ENCODE assay signal across 9 cellular contexts in the genomic region with DNA sequence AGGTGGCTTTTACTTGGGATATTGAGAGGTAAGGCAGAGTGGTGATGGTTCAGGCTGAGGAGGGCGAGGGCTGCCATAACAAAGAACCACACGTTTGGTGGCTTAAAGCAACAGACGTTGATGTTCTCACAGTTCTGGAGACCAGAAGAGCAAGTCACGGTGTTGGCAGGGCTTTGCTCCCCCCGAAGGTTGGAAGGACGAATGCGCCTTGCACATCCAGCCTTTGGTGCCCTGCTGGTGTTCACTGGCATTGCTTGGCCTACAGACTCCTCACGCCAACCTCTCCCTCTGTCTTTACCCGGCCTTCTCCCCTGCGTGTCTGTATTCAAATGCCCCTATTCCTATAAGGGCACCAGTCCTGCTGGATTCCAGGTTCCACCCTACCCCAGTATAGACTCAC.
A peak's percentile ranks its signal among the peaks of the same experiment; 100 is the strongest.
DNase-seq lines count a peak whose midpoint lies in the region; ATAC-seq and TF ChIP-seq lines count a peak whose summit lies in the region.
"Had no signal": no experiment of that assay in that cellular context is flagged by ENCODE, and none has a peak within 500 bp of the region (broad histone marks: within the 10 kb centered on the region; RNA-seq: fewer than 3 reads in every experiment).

No MANE protein-coding gene starts in this region.

- intact Hi-C loops in activated CD4-positive, alpha-beta T cell treated with anti-CD3 and anti-CD28 coated beads, Interleukin-2, amount 10 ng/mL, durations not matched to agents 24 days and 14 days (cut with micrococcal nuclease), result no loop called here

- ATAC-seq in GM21367 (IDR thresholded peaks at IDR 0.05; ENCODE audit: unreplicated experiment), result no peak

- no peaks in the 10 kb centered on the region for H3K4me1 Mint-ChIP-seq in activated naive CD8-positive, alpha-beta T cell treated with anti-CD3 and anti-CD28 coated beads for 36 hours
- H3K4me1 Mint-ChIP-seq in nephron, result peaks cover 23% of the 10 kb centered on the region
- peaks cover 3% of the 10 kb centered on the region for H3K4me1 Mint-ChIP-seq in activated CD4-positive, alpha-beta T cell treated with anti-CD3 and anti-CD28 coated beads, Interleukin-2, amount 10 ng/mL, durations not matched to agents 24 days and 14 days
- H3K4me1 Mint-ChIP-seq: central memory CD8-positive, alpha-beta T cell had no signal

- peak; percentile 38 for TF ChIP-seq CTCF in LNCAP (IDR thresholded peaks at IDR 0.05)
- TF ChIP-seq CTCF in nephron (IDR thresholded peaks at IDR 0.05; ENCODE audit: unreplicated experiment in 3 of 3), result peak; percentile 39 to 54 (median 43)

- H3K9me3 Mint-ChIP-seq in activated naive CD8-positive, alpha-beta T cell treated with anti-CD3 and anti-CD28 coated beads for 36 hours, result no peaks in the 10 kb centered on the region
- no peaks in the 10 kb centered on the region for H3K9me3 Mint-ChIP-seq in nephron
- no peaks in the 10 kb centered on the region for H3K9me3 Mint-ChIP-seq in activated CD4-positive, alpha-beta T cell treated with anti-CD3 and anti-CD28 coated beads, Interleukin-2, amount 10 ng/mL, durations not matched to agents 24 days and 14 days
- H3K9me3 Mint-ChIP-seq: central memory CD8-positive, alpha-beta T cell had no signal

- H3K4me3 Mint-ChIP-seq in activated naive CD8-positive, alpha-beta T cell treated with anti-CD3 and anti-CD28 coated beads for 36 hours, result no peak overlapping the region
- H3K4me3 Mint-ChIP-seq in nephron, result no peak overlapping the region
- no peak overlapping the region for H3K4me3 Mint-ChIP-seq in activated CD4-positive, alpha-beta T cell treated with anti-CD3 and anti-CD28 coated beads, Interleukin-2, amount 10 ng/mL, durations not matched to agents 24 days and 14 days
- H3K4me3 Mint-ChIP-seq: central memory CD8-positive, alpha-beta T cell had no signal

- H3K27ac Mint-ChIP-seq in activated naive CD8-positive, alpha-beta T cell treated with anti-CD3 and anti-CD28 coated beads for 36 hours, result no peak overlapping the region
- no peak overlapping the region for H3K27ac Mint-ChIP-seq in nephron
- H3K27ac Mint-ChIP-seq in activated CD4-positive, alpha-beta T cell treated with anti-CD3 and anti-CD28 coated beads, Interleukin-2, amount 10 ng/mL, durations not matched to agents 24 days and 14 days, result no peak overlapping the region

- peaks cover 15% of the 10 kb centered on the region for H3K27me3 Mint-ChIP-seq in activated naive CD8-positive, alpha-beta T cell treated with anti-CD3 and anti-CD28 coated beads for 36 hours
- H3K27me3 Mint-ChIP-seq in nephron (ENCODE audit: low read depth), result peaks cover 32% of the 10 kb centered on the region
- no peaks in the 10 kb centered on the region for H3K27me3 Mint-ChIP-seq in activated CD4-positive, alpha-beta T cell treated with anti-CD3 and anti-CD28 coated beads, Interleukin-2, amount 10 ng/mL, durations not matched to agents 24 days and 14 days
- H3K27me3 Mint-ChIP-seq: central memory CD8-positive, alpha-beta T cell had no signal

- no peaks in the 10 kb centered on the region for H3K36me3 Mint-ChIP-seq in activated naive CD8-positive, alpha-beta T cell treated with anti-CD3 and anti-CD28 coated beads for 36 hours
- no peaks in the 10 kb centered on the region for H3K36me3 Mint-ChIP-seq in nephron (ENCODE audit: low read depth)
- H3K36me3 Mint-ChIP-seq in activated CD4-positive, alpha-beta T cell treated with anti-CD3 and anti-CD28 coated beads, Interleukin-2, amount 10 ng/mL, durations not matched to agents 24 days and 14 days (ENCODE audit: low read depth), result no peaks in the 10 kb centered on the region

- DNase-seq in NCI-H1436 (lab: John Stamatoyannopoulos, UW) (peak; percentile 51), NCI-H1436 treated with DMSO at 0.1 percent for 48 hours (lab: John Stamatoyannopoulos, UW) (no peak), AG08395 (ENCODE audit: low spot score) (no peak)
- peak; percentile 21 for DNase-seq in activated naive CD8-positive, alpha-beta T cell treated with anti-CD3 and anti-CD28 coated beads for 36 hours
- DNase-seq in activated CD4-positive, alpha-beta T cell treated with anti-CD3 and anti-CD28 coated beads, Interleukin-2, amount 10 ng/mL, durations not matched to agents 24 days and 14 days, result no peak

Comparison
In these comparisons a context has a peak if more than half of its experiments do, and no peak if none do; other contexts are left out.
1. DNase-seq: peak in NCI-H1436 (single experiment) and activated naive CD8-positive, alpha-beta T cell treated with anti-CD3 and anti-CD28 coated beads for 36 hours (single experiment); none in NCI-H1436 treated with DMSO at 0.1 percent for 48 hours (single experiment), AG08395 (single experiment) and activated CD4-positive, alpha-beta T cell treated with anti-CD3 and anti-CD28 coated beads, Interleukin-2, amount 10 ng/mL, durations not matched to agents 24 days and 14 days (single experiment).